Comparison of ENCODE assay signal across 12 cellular contexts in genomic region chr1:210347112-210347511, GRCh38. TPM values are rescaled to one million over a fixed set of nuclear protein-coding genes. Genes with fewer than 3 reads are reported as not detected.
DNase-seq lines count a peak whose midpoint lies in the region; ATAC-seq and TF ChIP-seq lines count a peak whose summit lies in the region.
"Had no signal": no experiment of that assay in that cellular context is flagged by ENCODE, and none has a peak within 500 bp of the region (broad histone marks: within the 10 kb centered on the region; RNA-seq: fewer than 3 reads in every experiment).

No MANE protein-coding gene starts in this region.

- H3K27ac Mint-ChIP-seq in CD8-positive, alpha-beta T cell = no peak overlapping the region
- H3K27ac Mint-ChIP-seq in effector memory CD8-positive, alpha-beta T cell = peak overlapping the region in 1 of 2 donors; percentile 85

- no peaks in the 10 kb centered on the region for H3K27me3 Mint-ChIP-seq in CD8-positive, alpha-beta T cell (ENCODE audit: low read depth)
- no peaks in the 10 kb centered on the region for H3K27me3 Mint-ChIP-seq in effector memory CD8-positive, alpha-beta T cell

- no peak for DNase-seq in CD8-positive, alpha-beta T cell
- peak in 1 of 3 experiments; percentile 7 for DNase-seq in effector memory CD8-positive, alpha-beta T cell
- DNase-seq in NCI-H1436 treated with DMSO at 0.1 percent for 48 hours (lab: John Stamatoyannopoulos, UW) (no peak), DMS153 treated with DMSO at 0.1 percent for 48 hours (lab: John Stamatoyannopoulos, UW; ENCODE audit: unreplicated experiment) (no peak), body of pancreas (no peak)
- DNase-seq: heart right ventricle, NCI-H1092 treated with DMSO at 0.1 percent for 48 hours had no signal

- peaks cover 4% of the 10 kb centered on the region for H3K36me3 Mint-ChIP-seq in CD8-positive, alpha-beta T cell
- peaks cover 2% of the 10 kb centered on the region for H3K36me3 Mint-ChIP-seq in effector memory CD8-positive, alpha-beta T cell (ENCODE audit: insufficient read depth)

- POLR2A ChIA-PET in CD8-positive, alpha-beta T cell (lab: Charles Lee) = no interaction called here

- CTCF ChIA-PET in CD8-positive, alpha-beta T cell (lab: Charles Lee) = no interaction called here

- no peaks in the 10 kb centered on the region for H3K36me3 ChIP-seq in CD8-positive, alpha-beta T cell (ENCODE audit: insufficient read depth, low read length)
- no peaks in the 10 kb centered on the region for H3K36me3 ChIP-seq in body of pancreas (replicated peaks in 1 of 2; ENCODE audit: insufficient read depth in 1 of 2, low read depth in 2 of 2)

- H3K9me3 ChIP-seq in CD8-positive, alpha-beta T cell (ENCODE audit: low read length) = no peaks in the 10 kb centered on the region
- no peaks in the 10 kb centered on the region for H3K9me3 ChIP-seq in body of pancreas

- H3K9me3 Mint-ChIP-seq in CD8-positive, alpha-beta T cell = no peaks in the 10 kb centered on the region
- no peaks in the 10 kb centered on the region for H3K9me3 Mint-ChIP-seq in effector memory CD8-positive, alpha-beta T cell
- H3K9me3 Mint-ChIP-seq: neural crest cell had no signal

- no peaks in the 10 kb centered on the region for H3K27me3 ChIP-seq in CD8-positive, alpha-beta T cell (ENCODE audit: insufficient read depth, low read length)
- H3K27me3 ChIP-seq in body of pancreas = no peaks in the 10 kb centered on the region
- H3K27me3 ChIP-seq: heart right ventricle had no signal

- TF ChIP-seq POLR2A in body of pancreas (IDR thresholded peaks at IDR 0.05) = no peak

- 80 to 86% methylated on average over 1 of the region's 1 CpG for WGBS in body of pancreas, 2 donors

- H3K4me1 ChIP-seq in CD8-positive, alpha-beta T cell (ENCODE audit: insufficient read depth, low read length) = no peaks in the 10 kb centered on the region
- H3K4me1 ChIP-seq in body of pancreas = no peaks in the 10 kb centered on the region

- no peak for TF ChIP-seq CTCF in CD8-positive, alpha-beta T cell (IDR thresholded peaks at IDR 0.05)
- TF ChIP-seq CTCF in body of pancreas (IDR thresholded peaks at IDR 0.05) = no peak

- no peak overlapping the region for H3K4me3 Mint-ChIP-seq in CD8-positive, alpha-beta T cell
- no peak overlapping the region for H3K4me3 Mint-ChIP-seq in effector memory CD8-positive, alpha-beta T cell
- H3K4me3 Mint-ChIP-seq: neural crest cell had no signal

- peak; percentile 69 for ATAC-seq in CD8-positive, alpha-beta T cell
- ATAC-seq in GM18873 (IDR thresholded peaks at IDR 0.05; ENCODE audit: low FRiP score, unreplicated experiment) (peak; percentile 42), HG03558 (IDR thresholded peaks at IDR 0.05; ENCODE audit: extremely low read depth, unreplicated experiment) (peak; percentile 45), body of pancreas (no peak), GM21526 (IDR thresholded peaks at IDR 0.05; ENCODE audit: low FRiP score, unreplicated experiment) (no peak)
- peak; percentile 79 for ATAC-seq in effector memory CD8-positive, alpha-beta T cell (replicated peaks)
- ATAC-seq: HCT116 had no signal

- peaks cover 7% of the 10 kb centered on the region for H3K4me1 Mint-ChIP-seq in CD8-positive, alpha-beta T cell (ENCODE audit: low read depth)
- peaks cover 3 to 9% of the 10 kb centered on the region in 2 donors for H3K4me1 Mint-ChIP-seq in effector memory CD8-positive, alpha-beta T cell (ENCODE audit: low read depth in 2 of 2)
- H3K4me1 Mint-ChIP-seq: neural crest cell had no signal

- H3K27ac ChIP-seq in CD8-positive, alpha-beta T cell (ENCODE audit: low read depth, low read length) = no peak overlapping the region
- H3K27ac ChIP-seq in body of pancreas = no peak overlapping the region

- H3K4me3 ChIP-seq in CD8-positive, alpha-beta T cell (ENCODE audit: low read depth, low read length) = no peak overlapping the region
- no peak overlapping the region for H3K4me3 ChIP-seq in body of pancreas
- H3K4me3 ChIP-seq: heart right ventricle had no signal

- intact Hi-C loops in CD8-positive, alpha-beta T cell (cut with DNase I, micrococcal nuclease) = no loop called here
- intact Hi-C loops in body of pancreas (cut with DNase I) = no loop called here

RNA-seq across cellular contexts. Expression of gene HHAT, which starts 18.4 kb away (rescaled TPM):
- total RNA-seq in CD8-positive, alpha-beta T cell = 1 to 10 TPM; 1.8 to 2.9 TPM
- total RNA-seq in body of pancreas = 10 to 100 TPM in 1 of 2 donors, 1 to 10 TPM in 1; 4.4 to 19.4 TPM

Comparison
In these comparisons a context has a peak if more than half of its experiments do, and no peak if none do; other contexts are left out.
1. ATAC-seq: peak in CD8-positive, alpha-beta T cell (single experiment), GM18873 (single experiment), HG03558 (single experiment) and effector memory CD8-positive, alpha-beta T cell (single experiment); none in body of pancreas (single experiment) and GM21526 (single experiment).